ENCODE assay signal across 10 cellular contexts in the genomic region with DNA sequence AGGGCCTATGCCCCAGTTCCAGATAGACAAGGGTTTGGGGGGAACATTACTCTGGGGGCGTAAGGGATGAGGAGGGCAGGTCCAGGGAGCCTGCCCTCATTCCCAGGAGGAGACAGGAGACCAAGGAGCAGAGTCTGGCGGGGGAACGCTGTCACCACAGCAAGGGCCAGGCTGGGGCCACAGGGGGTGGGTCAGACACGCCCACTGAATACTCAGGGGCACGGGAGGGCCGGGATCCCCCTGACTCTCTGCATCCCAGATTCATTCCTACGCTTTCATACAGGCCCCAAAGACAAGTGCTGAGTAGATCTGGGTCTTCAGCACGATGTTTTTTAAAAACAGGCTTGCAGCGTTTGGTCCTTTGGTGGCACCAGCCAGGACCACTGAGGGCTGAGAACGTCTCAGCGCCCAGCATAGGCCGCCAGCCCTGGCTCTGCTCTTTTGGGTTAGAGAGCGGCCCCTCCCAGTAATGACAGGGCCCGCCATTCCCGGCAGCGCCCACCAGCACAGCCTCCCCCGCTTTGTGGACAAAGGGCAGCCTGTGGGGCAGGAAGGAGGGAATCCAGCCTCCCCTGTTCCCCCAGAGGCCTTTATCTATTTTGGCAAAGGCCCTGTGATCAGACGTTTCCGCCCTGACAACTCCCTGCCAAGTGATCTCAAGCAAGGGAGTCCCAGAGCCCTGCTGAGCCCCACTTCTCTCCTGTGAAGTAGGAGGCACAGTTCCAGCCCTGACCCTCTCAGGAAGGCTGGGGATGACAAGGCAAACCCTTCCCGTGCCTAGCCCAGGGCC. TPM values are rescaled to one million over a fixed set of nuclear protein-coding genes. Genes with fewer than 3 reads are reported as not detected.
DNase-seq lines count a peak whose midpoint lies in the region; ATAC-seq and TF ChIP-seq lines count a peak whose summit lies in the region.
"Had no signal": no experiment of that assay in that cellular context is flagged by ENCODE, and none has a peak within 500 bp of the region (broad histone marks: within the 10 kb centered on the region; RNA-seq: fewer than 3 reads in every experiment).

No MANE protein-coding gene starts in this region.

- H3K4ac ChIP-seq in IMR-90 (ENCODE audit: low read depth, low read length): peak overlapping the region; percentile 89

- H3K27ac ChIP-seq in IMR-90 (ENCODE audit: insufficient read depth, low read length) (peak overlapping the region; percentile 90), cingulate gyrus (ENCODE audit: low read depth, low read length) (peak overlapping the region; percentile 78), left lung (peak overlapping the region; percentile 90 to 91)

- intact Hi-C loops in IMR-90 (cut with micrococcal nuclease): no loop called here
- intact Hi-C loops in left lung (cut with DNase I): no loop called here

- no peak overlapping the region for H3K4me3 ChIP-seq in IMR-90 (ENCODE audit: insufficient read depth, low read depth, low read length)
- no peak overlapping the region for H3K4me3 ChIP-seq in left lung

- DNase-seq in IMR-90 (peak; percentile 79), left lung (no peak), NCI-H345 treated with DMSO at 0.1 percent for 48 hours (lab: John Stamatoyannopoulos, UW; ENCODE audit: unreplicated experiment) (no peak), glutamatergic neuron (no peak)
- no peak for DNase-seq in activated naive CD4-positive, alpha-beta T cell treated with anti-CD3 and anti-CD28 coated beads, Interleukin-2, amount 50 U/mL, for 16 hours
- DNase-seq: GDM1, RPMI8226 had no signal

- no peak for TF ChIP-seq RAD21 in IMR-90 (IDR thresholded peaks at IDR 0.05; ENCODE audit: low read length)

- peak overlapping the region; percentile 98 for H3K27ac Mint-ChIP-seq in stimulated activated memory B cell treated with anti-CD40 and anti-IgM and Interleukin-4, amounts not matched to agents 10 μg/mL and 1 μg/mL and 100 μg/mL, for 72 hours
- H3K27ac Mint-ChIP-seq in glutamatergic neuron (ENCODE audit: unreplicated experiment): no peak overlapping the region

- 23% methylated on average over 7 of the region's 20 CpGs; no CpG with 5 or more reads in 1 of the 2 experiments for WGBS in IMR-90 (ENCODE audit: extremely low coverage in 2 of 2, insufficient read length in 1 of 2), 2 experiments

- H4K5ac ChIP-seq in IMR-90 (ENCODE audit: low read depth, low read length): peak overlapping the region; percentile 74

- H3K4me3 Mint-ChIP-seq in stimulated activated memory B cell treated with anti-CD40 and anti-IgM and Interleukin-4, amounts not matched to agents 10 μg/mL and 1 μg/mL and 100 μg/mL, for 72 hours: no peak overlapping the region
- no peak overlapping the region for H3K4me3 Mint-ChIP-seq in glutamatergic neuron (ENCODE audit: unreplicated experiment)

- ATAC-seq in IMR-90 (ENCODE audit: low read depth) (peak; percentile 18), left lung (peak; percentile 5), HG03342 (IDR thresholded peaks at IDR 0.05; ENCODE audit: unreplicated experiment) (no peak)
- ATAC-seq in stimulated activated memory B cell treated with anti-CD40 and anti-IgM and Interleukin-4, amounts not matched to agents 10 μg/mL and 1 μg/mL and 100 μg/mL, for 72 hours: no peak

- H2BK20ac ChIP-seq in IMR-90 (ENCODE audit: low read depth, low read length): peak overlapping the region; percentile 81

- no peaks in the 10 kb centered on the region for H3K9me3 Mint-ChIP-seq in stimulated activated memory B cell treated with anti-CD40 and anti-IgM and Interleukin-4, amounts not matched to agents 10 μg/mL and 1 μg/mL and 100 μg/mL, for 72 hours
- H3K9me3 Mint-ChIP-seq in glutamatergic neuron (ENCODE audit: unreplicated experiment): peaks cover 4% of the 10 kb centered on the region

- peak overlapping the region; percentile 84 for H2BK120ac ChIP-seq in IMR-90 (ENCODE audit: low read depth, low read length)

- CTCF ChIA-PET in IMR-90 (lab: Yijun Ruan, JAX): no interaction called here

- H4K91ac ChIP-seq in IMR-90 (ENCODE audit: insufficient read depth, low read depth, low read length): peak overlapping the region; percentile 97

- H3K23ac ChIP-seq in IMR-90 (ENCODE audit: low read depth, low read length): peak overlapping the region; percentile 69

- H3K4me2 ChIP-seq in IMR-90 (ENCODE audit: low read depth, low read length): no peak overlapping the region

- peaks cover 27% of the 10 kb centered on the region for H3K36me3 Mint-ChIP-seq in stimulated activated memory B cell treated with anti-CD40 and anti-IgM and Interleukin-4, amounts not matched to agents 10 μg/mL and 1 μg/mL and 100 μg/mL, for 72 hours
- H3K36me3 Mint-ChIP-seq in glutamatergic neuron (ENCODE audit: unreplicated experiment): no peaks in the 10 kb centered on the region

- dilution Hi-C loops in IMR-90 (cut with HindIII; ENCODE audit: low sequenced_read_pairs, unreplicated experiment): no loop called here

- H3K79me1 ChIP-seq in IMR-90 (ENCODE audit: low read depth in 1 of 2, low read length in 2 of 2): peaks cover 20 to 89% of the 10 kb centered on the region in 2 experiments; a peak in 3 of 4 replicates

- no TSS peak for BruUV-seq in IMR-90 (replicated peaks; lab: Mats Ljungman, UMichigan)

- no peaks in the 10 kb centered on the region for H3K9me3 ChIP-seq in IMR-90 (ENCODE audit: control insufficient read depth, insufficient read depth, low read length)
- no peaks in the 10 kb centered on the region for H3K9me3 ChIP-seq in left lung

- peaks cover 13% of the 10 kb centered on the region for H3K36me3 ChIP-seq in IMR-90 (ENCODE audit: control insufficient read depth, insufficient read depth, low read length)
- peaks cover 0 to 6% of the 10 kb centered on the region in 2 donors for H3K36me3 ChIP-seq in left lung

- in situ Hi-C loops in IMR-90 (cut with MboI; ENCODE audit: low sequenced_read_pairs): no loop called here

- H3K56ac ChIP-seq in IMR-90 (ENCODE audit: extremely low read depth, insufficient read depth, low read length): peak overlapping the region; percentile 51; the same call in 1 of the 2 replicates

- no peak for TF ChIP-seq POLR2A in IMR-90 (IDR thresholded peaks at IDR 0.05; ENCODE audit: low read depth, low read length)

- H4K8ac ChIP-seq in IMR-90 (ENCODE audit: low read depth in 2 of 2, low read length in 2 of 2): peak overlapping the region; percentile 86 to 90

- H3K27me3 Mint-ChIP-seq in stimulated activated memory B cell treated with anti-CD40 and anti-IgM and Interleukin-4, amounts not matched to agents 10 μg/mL and 1 μg/mL and 100 μg/mL, for 72 hours: no peaks in the 10 kb centered on the region
- H3K27me3 Mint-ChIP-seq in glutamatergic neuron (ENCODE audit: unreplicated experiment): no peaks in the 10 kb centered on the region

- peak overlapping the region; percentile 61 for H3K9ac ChIP-seq in IMR-90 (ENCODE audit: low read depth, low read length)

- H2AK9ac ChIP-seq in IMR-90 (replicated peaks; ENCODE audit: low read depth, low read length, poor library complexity): peak overlapping the region; percentile 45

- peak overlapping the region; percentile 90 for H3K18ac ChIP-seq in IMR-90 (ENCODE audit: low read depth, low read length)

- H3K9me1 ChIP-seq in IMR-90 (ENCODE audit: insufficient read depth, low read length): peaks cover 50% of the 10 kb centered on the region

- TF ChIP-seq CTCF in IMR-90 (conservative IDR thresholded peaks at IDR 0.05; ENCODE audit: low read depth, low read length): no peak
- TF ChIP-seq CTCF in left lung (IDR thresholded peaks at IDR 0.05): no peak
- no peak for TF ChIP-seq CTCF in glutamatergic neuron (IDR thresholded peaks at IDR 0.05; ENCODE audit: partially characterized antibody, unreplicated experiment)

- no peaks in the 10 kb centered on the region for H3K27me3 ChIP-seq in IMR-90 (ENCODE audit: control insufficient read depth, insufficient read depth, low read length)
- H3K27me3 ChIP-seq in left lung: no peaks in the 10 kb centered on the region

- peak overlapping the region; percentile 59 for H3K14ac ChIP-seq in IMR-90 (replicated peaks; ENCODE audit: low read depth, low read length)

- H3K4me1 Mint-ChIP-seq in stimulated activated memory B cell treated with anti-CD40 and anti-IgM and Interleukin-4, amounts not matched to agents 10 μg/mL and 1 μg/mL and 100 μg/mL, for 72 hours: peaks cover 94% of the 10 kb centered on the region
- H3K4me1 Mint-ChIP-seq in glutamatergic neuron (ENCODE audit: low read depth, unreplicated experiment): no peaks in the 10 kb centered on the region

- H3K4me1 ChIP-seq in IMR-90 (ENCODE audit: control insufficient read depth, insufficient read depth, low read length) (peaks cover 75% of the 10 kb centered on the region), left lung (peaks cover 77 to 100% of the 10 kb centered on the region in 2 donors)

- peaks cover 61% of the 10 kb centered on the region for H4K20me1 ChIP-seq in IMR-90 (ENCODE audit: insufficient read depth, low read length)

- H2BK15ac ChIP-seq in IMR-90 (ENCODE audit: low read depth, low read length): peak overlapping the region; percentile 92; the same call in 2 of the 3 replicates

- POLR2A ChIA-PET in IMR-90 (lab: Charles Lee; ENCODE audit: unreplicated experiment): no interaction called here

- H2BK5ac ChIP-seq in IMR-90 (ENCODE audit: low read depth, low read length, poor library complexity, severe bottlenecking): peak overlapping the region; percentile 84

- peak overlapping the region; percentile 3 for H2AFZ ChIP-seq in IMR-90 (replicated peaks; ENCODE audit: low read length, poor library complexity)

- peak overlapping the region; percentile 98 for H2AK5ac ChIP-seq in IMR-90 (ENCODE audit: low read depth, low read length)

TF ChIP-seq in IMR-90, 13 proteins besides CTCF, POLR2A, EP300 and RAD21 (continues in another document):
- TF ChIP-seq SMC3 (IDR thresholded peaks at IDR 0.05; ENCODE audit: low read depth, low read length) (no peak), RCOR1 (IDR thresholded peaks at IDR 0.05; ENCODE audit: insufficient replicate concordance, low read length) (no peak), NFE2L2 (IDR thresholded peaks at IDR 0.05; ENCODE audit: low read depth, low read length) (no peak)
- TF ChIP-seq, protein P1, sequence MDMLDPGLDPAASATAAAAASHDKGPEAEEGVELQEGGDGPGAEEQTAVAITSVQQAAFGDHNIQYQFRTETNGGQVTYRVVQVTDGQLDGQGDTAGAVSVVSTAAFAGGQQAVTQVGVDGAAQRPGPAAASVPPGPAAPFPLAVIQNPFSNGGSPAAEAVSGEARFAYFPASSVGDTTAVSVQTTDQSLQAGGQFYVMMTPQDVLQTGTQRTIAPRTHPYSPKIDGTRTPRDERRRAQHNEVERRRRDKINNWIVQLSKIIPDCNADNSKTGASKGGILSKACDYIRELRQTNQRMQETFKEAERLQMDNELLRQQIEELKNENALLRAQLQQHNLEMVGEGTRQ (IDR thresholded peaks at IDR 0.05; ENCODE audit: low read depth, low read length): no peak

RNA-seq across cellular contexts. Expression of gene NEK6, which starts 24.9 kb away (rescaled TPM):
- total RNA-seq in IMR-90 (2012; rRNA removed) (77.8 and 79.9 TPM in 2 replicates), left lung (100 to 1,000 TPM; 104 to 132 TPM), glutamatergic neuron (ENCODE audit: unreplicated experiment) (5.4 TPM)
- polyA plus RNA-seq in IMR-90 (2012; rRNA removed): 110 and 112 TPM in 2 replicates
- polyA plus RNA-seq in IMR-90 (2012; cell fraction: cytosol; rRNA removed): 55.9 and 71.1 TPM in 2 replicates
- polyA plus RNA-seq in IMR-90 (2012; cell fraction: nucleus; rRNA removed; ENCODE audit: low replicate concordance): 133 and 147 TPM in 2 replicates

Comparison
In these comparisons a context has a peak if more than half of its experiments do, and no peak if none do; other contexts are left out.
1. ATAC-seq: peak in IMR-90 (single experiment) and left lung (single experiment); none in stimulated activated memory B cell treated with anti-CD40 and anti-IgM and Interleukin-4, amounts not matched to agents 10 μg/mL and 1 μg/mL and 100 μg/mL, for 72 hours (single experiment) and HG03342 (single experiment).
2. RNA of gene NEK6, which starts 24.9 kb away (total RNA-seq): 104 to 132 TPM in left lung and 77.8 to 79.9 TPM in IMR-90; 5.4 TPM in glutamatergic neuron (single experiment); every median in the first group is over 10 times any median in the second.
3. Peak in every context shown above with its lines, with median percentiles within 50 percentile points of each other: H3K27ac ChIP-seq.